19 cellular contexts compared by ENCODE assay signal in genomic region chr19:29375429-29376093, GRCh38.
DNase-seq lines count a peak whose midpoint lies in the region; ATAC-seq and TF ChIP-seq lines count a peak whose summit lies in the region.
"Had no signal": no experiment of that assay in that cellular context is flagged by ENCODE, and none has a peak within 500 bp of the region (broad histone marks: within the 10 kb centered on the region; RNA-seq: fewer than 3 reads in every experiment).

No MANE protein-coding gene starts in this region.

- H3K27me3 Mint-ChIP-seq in activated T-cell treated with anti-CD3 and anti-CD28 coated beads, Interleukin-2, amount 50 U/mL, for 72 hours (ENCODE audit: low read depth): no peaks in the 10 kb centered on the region

- H3K36me3 Mint-ChIP-seq in activated T-cell treated with anti-CD3 and anti-CD28 coated beads, Interleukin-2, amount 50 U/mL, for 72 hours (ENCODE audit: insufficient read depth in 2 of 2): no peaks in the 10 kb centered on the region

- no peak overlapping the region for H3K4me3 Mint-ChIP-seq in activated T-cell treated with anti-CD3 and anti-CD28 coated beads, Interleukin-2, amount 50 U/mL, for 72 hours

- no peaks in the 10 kb centered on the region for H3K36me3 ChIP-seq in left ventricle myocardium inferior
- H3K36me3 ChIP-seq: HAP-1 had no signal

- no peaks in the 10 kb centered on the region for H3K9me3 Mint-ChIP-seq in activated T-cell treated with anti-CD3 and anti-CD28 coated beads, Interleukin-2, amount 50 U/mL, for 72 hours

- H3K27ac ChIP-seq in left ventricle myocardium inferior (replicated peaks): no peak overlapping the region
- H3K27ac ChIP-seq: C4-2B, KMS-11, PC-9 had no signal

- H3K4me3 ChIP-seq in lower leg skin (ENCODE audit: low read depth, poor library complexity, severe bottlenecking) (no peak overlapping the region), left ventricle myocardium inferior (no peak overlapping the region)
- H3K4me3 ChIP-seq: HAP-1, PC-9 had no signal

- no peaks in the 10 kb centered on the region for H3K9me3 ChIP-seq in left ventricle myocardium inferior (replicated peaks)
- H3K9me3 ChIP-seq: HAP-1 had no signal

- no peaks in the 10 kb centered on the region for H3K4me1 Mint-ChIP-seq in activated T-cell treated with anti-CD3 and anti-CD28 coated beads, Interleukin-2, amount 50 U/mL, for 72 hours (ENCODE audit: low read depth)

- no peak for ATAC-seq in activated T-cell treated with anti-CD3 and anti-CD28 coated beads, Interleukin-2, amount 50 U/mL, for 72 hours (replicated peaks in 1 of 2)
- ATAC-seq: HepG2 had no signal

- WGBS in lower leg skin, 2 donors: 87 to 89% methylated on average over 18 of the region's 18 CpGs

- no peaks in the 10 kb centered on the region for H3K4me1 ChIP-seq in left ventricle myocardium inferior
- H3K4me1 ChIP-seq: HAP-1 had no signal

- TF ChIP-seq CTCF in lower leg skin (IDR thresholded peaks at IDR 0.05) (no peak), left ventricle myocardium inferior (IDR thresholded peaks at IDR 0.05; ENCODE audit: borderline replicate concordance) (no peak)

- H3K27me3 ChIP-seq in left ventricle myocardium inferior (ENCODE audit: low read depth): peaks cover 94% of the 10 kb centered on the region

- TF ChIP-seq POLR2A in lower leg skin (IDR thresholded peaks at IDR 0.05): no peak

- DNase-seq in activated CD8-positive, alpha-beta memory T cell treated with anti-CD3 and anti-CD28 coated beads for 24 hours: peak; percentile 24
- DNase-seq in activated CD8-positive, alpha-beta memory T cell treated with anti-CD3 and anti-CD28 coated beads, Interleukin-2, amount 50 U/mL, for 4 hours: no peak
- DNase-seq in lower leg skin (ENCODE audit: low spot score in 2 of 2) (peak; percentile 1 to 54), retina (peak; percentile 3), SIG-M5 treated with dmso at 0.1 percent for 504 hours (lab: John Stamatoyannopoulos, UW; ENCODE audit: unreplicated experiment) (no peak), left ventricle myocardium inferior (no peak), DMS79 treated with DMSO at 0.1 percent for 48 hours (lab: John Stamatoyannopoulos, UW) (no peak)
- DNase-seq in activated T-cell treated with anti-CD3 and anti-CD28 coated beads, Interleukin-2, amount 50 U/mL, for 72 hours: no peak
- DNase-seq: 8988T, DMS153, NCI-H1092, NCI-H1694, NCI-H2107, NCI-H69, PC-9 had no signal

- intact Hi-C loops in lower leg skin (cut with DNase I; ENCODE audit: low total_unique reads): no loop called here
- intact Hi-C loops in left ventricle myocardium inferior (cut with micrococcal nuclease): no loop called here

- H3K27ac Mint-ChIP-seq in activated T-cell treated with anti-CD3 and anti-CD28 coated beads, Interleukin-2, amount 50 U/mL, for 72 hours: no peak overlapping the region

Comparison
In these comparisons a context has a peak if more than half of its experiments do, and no peak if none do; other contexts are left out.
1. DNase-seq: peak in activated CD8-positive, alpha-beta memory T cell treated with anti-CD3 and anti-CD28 coated beads for 24 hours (single experiment), lower leg skin (2 of 2) and retina (single experiment); none in activated CD8-positive, alpha-beta memory T cell treated with anti-CD3 and anti-CD28 coated beads, Interleukin-2, amount 50 U/mL, for 4 hours (single experiment), activated T-cell treated with anti-CD3 and anti-CD28 coated beads, Interleukin-2, amount 50 U/mL, for 72 hours (0 of 2), SIG-M5 treated with dmso at 0.1 percent for 504 hours (single experiment), left ventricle myocardium inferior (single experiment) and DMS79 treated with DMSO at 0.1 percent for 48 hours (single experiment).